1 cellular context compared by ENCODE assay signal in the genomic region with DNA sequence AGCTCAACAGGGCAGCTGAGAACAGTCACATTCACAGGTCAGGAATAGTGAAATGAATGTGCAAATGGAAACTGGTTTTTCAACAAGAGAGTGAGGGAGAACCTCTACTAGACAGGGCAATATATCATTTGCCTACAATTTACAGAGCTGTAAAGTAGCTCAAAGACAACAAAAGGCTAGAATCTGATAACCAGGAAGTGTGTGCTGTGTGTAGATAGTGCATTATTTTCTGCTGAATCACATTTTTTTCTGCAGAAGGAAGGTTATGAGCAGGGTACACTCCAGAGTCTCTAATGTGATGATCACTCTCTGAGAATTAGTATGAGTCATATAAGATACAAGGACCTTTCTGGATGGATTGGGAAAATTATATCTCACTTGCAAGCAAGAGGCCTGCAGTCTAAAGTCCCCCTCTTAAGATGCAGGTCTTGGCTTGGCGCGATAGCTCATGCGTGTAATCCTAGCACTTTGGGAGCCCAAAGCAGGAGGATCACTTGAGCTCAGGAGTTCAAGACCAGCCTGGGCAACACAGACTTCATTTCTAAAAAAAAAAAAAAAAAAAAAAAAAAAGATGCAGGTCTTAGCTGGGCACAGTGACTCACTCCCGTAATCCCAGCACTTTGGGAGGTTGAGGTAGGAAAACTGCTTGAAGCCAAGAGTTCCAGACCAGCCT.
TF ChIP-seq lines count a peak whose summit lies in the region.

No MANE protein-coding gene starts in this region.

TF ChIP-seq in K562, 482 proteins besides CTCF, POLR2A, EP300 and RAD21 (continued from another document and continues in another):
- TF ChIP-seq, protein P1, sequence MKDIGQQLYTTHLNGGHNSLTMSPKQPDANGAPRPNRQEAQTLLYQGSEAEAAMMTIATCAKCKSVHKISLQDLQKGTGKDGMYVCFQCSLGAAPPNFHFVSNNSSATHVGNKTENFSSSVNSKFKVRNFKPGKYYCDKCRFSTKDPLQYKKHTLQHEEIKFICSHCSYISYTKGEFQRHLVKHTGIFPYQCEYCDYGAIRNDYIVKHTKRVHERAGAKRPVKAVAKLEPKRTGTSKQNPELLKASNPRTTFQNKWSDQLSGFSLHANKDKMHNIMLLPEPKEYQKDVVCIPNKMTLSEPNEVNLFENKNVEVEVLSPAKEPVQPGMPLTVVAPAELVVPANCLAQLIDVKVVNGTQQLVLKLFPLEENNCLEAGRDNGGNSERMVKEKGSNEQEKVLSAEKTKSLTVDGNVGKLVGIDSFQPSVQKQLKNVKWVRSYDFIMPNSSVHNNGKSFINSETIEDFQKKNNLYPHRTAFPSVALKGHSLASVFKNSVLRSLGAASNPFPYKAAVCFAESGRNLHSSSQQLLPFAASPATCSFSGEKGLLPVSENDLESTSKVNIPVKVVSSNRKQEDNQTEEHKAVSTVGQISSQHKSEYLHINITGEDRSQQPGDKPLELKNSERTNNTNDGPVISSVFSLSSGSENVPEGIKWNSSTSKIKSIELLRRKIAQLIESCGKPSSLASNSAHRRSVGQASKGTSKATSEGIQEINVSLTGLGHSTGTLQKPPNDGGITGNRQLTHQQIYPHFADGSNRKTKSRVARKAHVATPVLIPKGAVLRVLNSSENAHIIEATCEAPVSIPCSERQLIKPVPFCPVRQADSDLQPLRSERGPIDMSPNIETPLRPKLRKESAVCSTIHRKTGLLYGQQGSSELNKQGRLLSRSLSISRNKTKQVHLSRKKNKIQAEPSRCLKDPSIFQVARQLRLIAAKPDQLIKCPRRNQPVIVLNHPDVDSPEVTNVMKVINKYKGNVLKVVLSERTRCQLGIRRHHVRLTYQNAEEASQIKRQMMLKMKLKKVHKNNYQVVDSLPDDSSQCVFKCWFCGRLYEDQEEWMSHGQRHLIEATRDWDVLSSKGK (CRISPR knock-in tag; IDR thresholded peaks at IDR 0.05), result no peak
- TF ChIP-seq PATZ1 (CRISPR knock-in tag; IDR thresholded peaks at IDR 0.05; ENCODE audit: borderline replicate concordance) (no peak), CHD1 (IDR thresholded peaks at IDR 0.05; ENCODE audit: low read length) (no peak), SIX5 (IDR thresholded peaks at IDR 0.05; ENCODE audit: borderline replicate concordance in 1 of 2, insufficient read depth in 1 of 2, low read depth in 1 of 2, low read length in 2 of 2) (no peak), CXXC5 (CRISPR knock-in tag; IDR thresholded peaks at IDR 0.05) (0 out of 2 replicates have a peak, but pooled peaks have one; percentile 21), RFX7 (CRISPR knock-in tag; IDR thresholded peaks at IDR 0.05) (no peak), ZBTB11 (CRISPR knock-in tag; IDR thresholded peaks at IDR 0.05) (peak in 1 of 3 experiments; percentile 64; a peak in 2 of 6 replicates), ZNF274 (IDR thresholded peaks at IDR 0.05; ENCODE audit: borderline replicate concordance, low read depth, low read length) (no peak), ZBTB8A (IDR thresholded peaks at IDR 0.05; ENCODE audit: partially characterized antibody) (no peak), EZH2 (IDR thresholded peaks at IDR 0.05; ENCODE audit: borderline replicate concordance, low read depth, low read length) (no peak), FOXA1 (IDR thresholded peaks at IDR 0.05; ENCODE audit: borderline replicate concordance) (no peak), BMI1 (IDR thresholded peaks at IDR 0.05; ENCODE audit: low read length) (no peak), ID3 (CRISPR knock-in tag; IDR thresholded peaks at IDR 0.05) (no peak), ID3 (tag; IDR thresholded peaks at IDR 0.05) (no peak), USF1 (CRISPR knock-in tag; IDR thresholded peaks at IDR 0.05) (no peak), NEUROD1 (IDR thresholded peaks at IDR 0.05; ENCODE audit: borderline replicate concordance, low read depth, low read length, partially characterized antibody) (peak; percentile 58), E2F3 (CRISPR knock-in tag; IDR thresholded peaks at IDR 0.05) (no peak), ZNF124 (CRISPR knock-in tag; IDR thresholded peaks at IDR 0.05) (no peak), DEAF1 (CRISPR knock-in tag; IDR thresholded peaks at IDR 0.05) (no peak), DIDO1 (tag; IDR thresholded peaks at IDR 0.05; ENCODE audit: low read depth) (no peak), BRF1 (IDR thresholded peaks at IDR 0.05; ENCODE audit: borderline replicate concordance, extremely low read depth, insufficient read length) (no peak), ZNF764 (CRISPR knock-in tag; IDR thresholded peaks at IDR 0.05; ENCODE audit: low read depth) (no peak), JUND (IDR thresholded peaks at IDR 0.05; ENCODE audit: borderline replicate concordance, low read depth, low read length) (peak; percentile 94), JUND (tag; IDR thresholded peaks at IDR 0.05; ENCODE audit: borderline replicate concordance, low read depth, low read length) (peak; percentile 98), ZNF696 (CRISPR knock-in tag; conservative IDR thresholded peaks at IDR 0.05) (no peak), ZNF778 (CRISPR knock-in tag; IDR thresholded peaks at IDR 0.05) (no peak), TEAD1 (CRISPR knock-in tag; IDR thresholded peaks at IDR 0.05) (peak in 1 of 2 experiments; percentile 76; a peak in 1 of 4 replicates)
- TF ChIP-seq, protein P2, sequence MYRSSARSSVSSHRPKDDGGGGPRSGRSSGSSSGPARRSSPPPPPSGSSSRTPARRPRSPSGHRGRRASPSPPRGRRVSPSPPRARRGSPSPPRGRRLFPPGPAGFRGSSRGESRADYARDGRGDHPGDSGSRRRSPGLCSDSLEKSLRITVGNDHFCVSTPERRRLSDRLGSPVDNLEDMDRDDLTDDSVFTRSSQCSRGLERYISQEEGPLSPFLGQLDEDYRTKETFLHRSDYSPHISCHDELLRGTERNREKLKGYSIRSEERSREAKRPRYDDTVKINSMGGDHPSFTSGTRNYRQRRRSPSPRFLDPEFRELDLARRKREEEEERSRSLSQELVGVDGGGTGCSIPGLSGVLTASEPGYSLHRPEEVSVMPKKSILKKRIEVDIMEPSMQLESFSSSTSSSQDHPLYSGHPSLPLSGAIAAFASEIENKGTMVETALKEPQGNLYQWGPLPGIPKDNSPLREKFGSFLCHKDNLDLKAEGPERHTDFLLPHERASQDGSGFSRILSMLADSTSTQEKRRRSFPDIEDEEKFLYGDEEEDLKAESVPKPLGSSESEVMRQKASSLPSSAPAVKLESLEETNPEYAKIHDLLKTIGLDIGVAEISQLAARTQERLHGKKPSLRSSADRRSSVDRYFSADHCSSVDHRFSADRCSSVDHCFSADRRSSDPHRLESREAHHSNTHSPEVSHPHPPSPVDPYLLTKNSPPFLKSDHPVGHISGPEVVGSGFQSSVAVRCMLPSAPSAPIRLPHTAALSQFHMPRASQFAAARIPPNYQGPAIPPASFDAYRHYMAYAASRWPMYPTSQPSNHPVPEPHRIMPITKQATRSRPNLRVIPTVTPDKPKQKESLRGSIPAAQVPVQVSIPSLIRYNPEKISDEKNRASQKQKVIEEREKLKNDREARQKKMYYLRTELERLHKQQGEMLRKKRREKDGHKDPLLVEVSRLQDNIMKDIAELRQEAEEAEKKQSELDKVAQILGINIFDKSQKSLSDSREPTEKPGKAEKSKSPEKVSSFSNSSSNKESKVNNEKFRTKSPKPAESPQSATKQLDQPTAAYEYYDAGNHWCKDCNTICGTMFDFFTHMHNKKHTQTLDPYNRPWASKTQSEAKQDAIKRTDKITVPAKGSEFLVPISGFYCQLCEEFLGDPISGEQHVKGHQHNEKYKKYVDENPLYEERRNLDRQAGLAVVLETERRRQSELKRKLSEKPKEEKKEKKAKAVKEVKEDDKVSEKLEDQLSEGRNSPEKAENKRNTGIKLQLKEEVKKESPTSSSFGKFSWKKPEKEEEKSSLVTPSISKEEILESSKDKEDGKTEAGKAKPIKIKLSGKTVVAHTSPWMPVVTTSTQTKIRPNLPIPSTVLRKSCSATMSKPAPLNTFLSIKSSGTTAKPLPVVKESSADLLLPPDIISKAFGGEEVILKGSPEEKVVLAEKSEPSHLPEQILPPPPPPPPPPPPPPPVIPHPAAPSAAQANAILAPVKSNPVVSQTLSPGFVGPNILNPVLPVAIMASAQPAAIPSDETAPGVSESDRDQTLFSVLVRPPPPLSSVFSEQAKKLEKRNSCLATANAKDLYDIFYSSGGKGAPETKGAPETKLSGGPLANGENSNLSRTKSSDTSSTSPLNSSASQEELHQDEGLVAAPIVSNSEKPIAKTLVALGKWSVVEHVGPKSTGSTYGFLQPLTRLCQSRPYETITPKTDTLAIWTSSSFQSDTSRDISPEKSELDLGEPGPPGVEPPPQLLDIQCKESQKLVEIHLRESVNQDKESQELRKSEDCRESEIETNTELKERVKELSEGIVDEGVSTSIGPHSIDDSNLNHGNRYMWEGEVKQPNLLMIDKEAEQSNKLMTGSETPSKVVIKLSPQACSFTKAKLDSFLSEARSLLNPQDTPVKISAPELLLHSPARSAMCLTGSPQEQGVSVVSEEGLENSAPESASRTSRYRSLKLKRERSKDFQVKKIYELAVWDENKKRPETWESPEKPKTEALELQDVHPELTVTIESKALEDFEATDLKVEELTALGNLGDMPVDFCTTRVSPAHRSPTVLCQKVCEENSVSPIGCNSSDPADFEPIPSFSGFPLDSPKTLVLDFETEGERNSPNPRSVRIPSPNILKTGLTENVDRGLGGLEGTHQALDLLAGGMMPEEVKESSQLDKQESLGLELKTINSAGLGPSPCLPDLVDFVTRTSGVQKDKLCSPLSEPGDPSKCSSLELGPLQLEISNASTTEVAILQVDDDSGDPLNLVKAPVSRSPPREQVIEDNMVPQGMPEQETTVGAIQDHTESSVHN (IDR thresholded peaks at IDR 0.05; ENCODE audit: borderline replicate concordance in 1 of 2, low read depth in 1 of 2), result no peak
- TF ChIP-seq, protein P3, sequence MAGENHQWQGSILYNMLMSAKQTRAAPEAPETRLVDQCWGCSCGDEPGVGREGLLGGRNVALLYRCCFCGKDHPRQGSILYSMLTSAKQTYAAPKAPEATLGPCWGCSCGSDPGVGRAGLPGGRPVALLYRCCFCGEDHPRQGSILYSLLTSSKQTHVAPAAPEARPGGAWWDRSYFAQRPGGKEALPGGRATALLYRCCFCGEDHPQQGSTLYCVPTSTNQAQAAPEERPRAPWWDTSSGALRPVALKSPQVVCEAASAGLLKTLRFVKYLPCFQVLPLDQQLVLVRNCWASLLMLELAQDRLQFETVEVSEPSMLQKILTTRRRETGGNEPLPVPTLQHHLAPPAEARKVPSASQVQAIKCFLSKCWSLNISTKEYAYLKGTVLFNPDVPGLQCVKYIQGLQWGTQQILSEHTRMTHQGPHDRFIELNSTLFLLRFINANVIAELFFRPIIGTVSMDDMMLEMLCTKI (IDR thresholded peaks at IDR 0.05; ENCODE audit: partially characterized antibody), result no peak
- TF ChIP-seq, protein P4, sequence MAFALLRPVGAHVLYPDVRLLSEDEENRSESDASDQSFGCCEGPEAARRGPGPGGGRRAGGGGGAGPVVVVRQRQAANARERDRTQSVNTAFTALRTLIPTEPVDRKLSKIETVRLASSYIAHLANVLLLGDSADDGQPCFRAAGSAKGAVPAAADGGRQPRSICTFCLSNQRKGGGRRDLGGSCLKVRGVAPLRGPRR (CRISPR knock-in tag; IDR thresholded peaks at IDR 0.05), result no peak
